11 cellular contexts compared by ENCODE assay signal in the genomic region with DNA sequence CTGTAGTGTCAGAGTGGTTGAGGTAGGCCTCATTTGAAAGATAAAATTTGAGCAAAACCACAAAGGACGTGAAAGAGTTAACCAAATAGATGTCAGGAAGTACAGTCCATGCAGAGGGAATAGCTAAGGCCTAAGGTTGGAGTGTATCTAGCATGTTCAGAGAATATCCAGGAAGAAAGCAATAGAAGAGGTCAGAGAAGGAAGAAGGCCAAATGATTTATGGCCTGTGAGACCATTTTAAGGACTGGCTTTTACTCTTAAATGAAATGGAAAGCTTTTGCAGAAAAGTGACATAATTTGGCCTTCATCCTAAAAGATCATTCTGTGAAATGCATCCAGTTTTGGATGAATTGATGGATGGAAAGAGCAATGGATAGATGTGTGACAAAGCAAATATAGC.
"Had no signal": no experiment of that assay in that cellular context is flagged by ENCODE, and none has a peak within 500 bp of the region (broad histone marks: within the 10 kb centered on the region; RNA-seq: fewer than 3 reads in every experiment).

No MANE protein-coding gene starts in this region.

- H3K36me3 ChIP-seq: HAP-1 had no signal

- H3K9me3 ChIP-seq: HAP-1 had no signal

- H3K9me3 Mint-ChIP-seq: GM23338, H9, HFFc6 had no signal

- H3K4me2 ChIP-seq: GM23338 had no signal

- ATAC-seq: GM23338, HCT116 had no signal

- H3K4me1 ChIP-seq: HAP-1 had no signal

- H2AFZ ChIP-seq: GM23248, GM23338 had no signal

- H3K27ac Mint-ChIP-seq: GM23338, HFFc6 had no signal

- H3K27ac ChIP-seq: GM23248 had no signal

- DNase-seq: GM23248, GOT3, H7, H9, HCEC 1CT, HFFc6 had no signal

- H3K4me3 ChIP-seq: GM23248, GM23338, HAP-1 had no signal

- H3K4me3 Mint-ChIP-seq: GM23338, H9, HFFc6 had no signal

- FAIRE-seq: H1, H54 had no signal

- H3K9ac ChIP-seq: GM23248 had no signal
